ENCODE assay signal across 22 cellular contexts in the genomic region with DNA sequence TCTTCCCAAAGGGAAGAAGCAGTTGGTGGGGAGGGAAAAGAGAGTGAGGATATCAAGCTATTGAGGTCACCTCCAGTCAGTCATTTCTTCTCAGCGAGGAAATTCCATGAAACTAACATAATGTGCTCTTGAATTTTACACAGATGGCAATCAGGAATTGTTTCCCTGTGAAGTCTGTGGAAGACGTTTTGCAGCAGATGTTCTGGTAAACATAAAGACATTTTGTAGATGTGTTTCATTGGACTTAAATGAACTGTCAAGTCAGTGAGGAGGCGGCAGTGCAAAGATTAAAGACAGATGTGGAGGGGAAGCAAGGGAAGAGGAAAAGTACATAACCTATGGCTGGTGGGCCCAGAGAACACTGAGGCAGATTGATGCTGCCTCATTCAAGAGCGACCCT. TPM values are rescaled to one million over a fixed set of nuclear protein-coding genes. Genes with fewer than 3 reads are reported as not detected.
DNase-seq lines count a peak whose midpoint lies in the region; ATAC-seq and TF ChIP-seq lines count a peak whose summit lies in the region.
"Had no signal": no experiment of that assay in that cellular context is flagged by ENCODE, and none has a peak within 500 bp of the region (broad histone marks: within the 10 kb centered on the region; RNA-seq: fewer than 3 reads in every experiment).

No MANE protein-coding gene starts in this region.

- no peak for ATAC-seq in HG02678 (IDR thresholded peaks at IDR 0.05; ENCODE audit: unreplicated experiment)
- no peak for ATAC-seq in GM19023 (IDR thresholded peaks at IDR 0.05; ENCODE audit: unreplicated experiment)
- no peak for ATAC-seq in GM18907 (IDR thresholded peaks at IDR 0.05; ENCODE audit: unreplicated experiment)
- ATAC-seq: Right ventricle myocardium inferior had no signal

- peak; percentile 58 for DNase-seq in NCI-H2171 treated with DMSO at 0.1 percent for 48 hours (lab: John Stamatoyannopoulos, UW)
- no peak for DNase-seq in NCI-H2171 (lab: John Stamatoyannopoulos, UW)
- peak; percentile 35 for DNase-seq in NCI-H524 treated with DMSO at 0.1 percent for 48 hours (lab: John Stamatoyannopoulos, UW)
- peak; percentile 55 for DNase-seq in fibroblast of villous mesenchyme (ENCODE audit: low read depth)
- DNase-seq in SW 1271 (lab: John Stamatoyannopoulos, UW), result no peak
- DNase-seq: 8988T, AML-193, COR-L47, DMS153, Karpas-422, MV-4-11, NCI-H1105 treated with DMSO at 0.1 percent for 48 hours, NCI-H2029 treated with DMSO at 0.1 percent for 48 hours, NCI-H526 treated with DMSO at 0.1 percent for 48 hours, OCI-M1 had no signal

- no peak overlapping the region for H3K4me3 ChIP-seq in fibroblast of villous mesenchyme (ENCODE audit: low read depth, low read length)
- H3K4me3 ChIP-seq: HAP-1, SJSA1 had no signal

- no peak for TF ChIP-seq CTCF in fibroblast of villous mesenchyme (IDR thresholded peaks at IDR 0.05; ENCODE audit: insufficient read depth, low read depth, low read length)

RNA-seq across cellular contexts. Expression of a gene that starts 19.9 kb away (rescaled TPM):
- not detected in 2 replicates for total RNA-seq in fibroblast of villous mesenchyme
- total RNA-seq: M059J, Right ventricle myocardium inferior, SJSA1 had no signal

RNA-seq across cellular contexts. Expression of a gene that starts 41.0 kb away (rescaled TPM):
- total RNA-seq in fibroblast of villous mesenchyme, result 19.6 and 24.2 TPM in 2 replicates

Comparison
In these comparisons a context has a peak if more than half of its experiments do, and no peak if none do; other contexts are left out.
1. DNase-seq: peak in NCI-H2171 treated with DMSO at 0.1 percent for 48 hours (single experiment), NCI-H524 treated with DMSO at 0.1 percent for 48 hours (single experiment) and fibroblast of villous mesenchyme (single experiment); none in NCI-H2171 (single experiment) and SW 1271 (0 of 2).